In the genomic region with DNA sequence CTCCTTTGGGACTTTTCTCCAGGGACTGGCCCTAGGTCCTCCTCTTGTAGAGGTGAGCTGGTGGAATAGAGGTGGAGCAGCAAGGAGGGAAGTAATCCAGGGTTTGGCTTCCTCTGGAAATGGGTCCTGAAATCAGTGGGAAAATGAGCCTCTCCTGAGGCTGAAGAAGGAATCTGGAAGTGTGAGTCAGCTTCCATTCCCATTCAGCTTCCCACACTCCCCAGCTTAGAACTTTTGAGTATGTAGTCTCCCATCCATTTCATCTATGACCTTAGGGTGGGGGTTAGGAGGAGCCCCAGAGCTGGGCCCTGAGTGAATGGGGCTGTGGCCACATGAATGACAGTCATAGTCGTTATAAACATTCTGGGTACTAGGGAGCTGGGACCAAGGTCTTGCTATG, we compare ENCODE assay signal across 25 cellular contexts.
"Had no signal": no experiment of that assay in that cellular context is flagged by ENCODE, and none has a peak within 500 bp of the region (broad histone marks: within the 10 kb centered on the region; RNA-seq: fewer than 3 reads in every experiment).

No MANE protein-coding gene starts in this region.

- H3K27ac ChIP-seq: ascending aorta, body of pancreas, Peyer's patch, SJSA1 had no signal

- H3K27me3 Mint-ChIP-seq: activated CD4-positive, alpha-beta memory T cell treated with anti-CD3 and anti-CD28 coated beads, Interleukin-2, amount 10 ng/mL, durations not matched to agents 7 days and 5 days; activated CD4-positive, alpha-beta T cell treated with anti-CD3 and anti-CD28 coated beads, Interleukin-2, amount 10 ng/mL, durations not matched to agents 7 days and 5 days; activated naive CD8-positive, alpha-beta T cell treated with anti-CD3 and anti-CD28 coated beads, Interleukin-2, amount 50 U/mL, for 24 hours had no signal

- H3K27ac Mint-ChIP-seq: activated CD4-positive, alpha-beta memory T cell treated with anti-CD3 and anti-CD28 coated beads, Interleukin-2, amount 10 ng/mL, durations not matched to agents 7 days and 5 days; activated CD4-positive, alpha-beta T cell treated with anti-CD3 and anti-CD28 coated beads, Interleukin-2, amount 10 ng/mL, durations not matched to agents 7 days and 5 days; activated naive CD8-positive, alpha-beta T cell treated with anti-CD3 and anti-CD28 coated beads, Interleukin-2, amount 50 U/mL, for 24 hours; activated T-cell treated with anti-CD3 and anti-CD28 coated beads, Interleukin-2, amount 50 U/mL, for 72 hours; T-helper 1 cell treated with Interleukin-12 subunit alpha and Interleukin-12 subunit beta and Interleukin-4 antibody, amounts not matched to agents 30 μg/mL and 1 μg/mL, for 36 hours had no signal

- H3K4me3 ChIP-seq: ascending aorta, body of pancreas, Peyer's patch, SJSA1 had no signal

- ATAC-seq: activated naive CD4-positive, alpha-beta T cell treated with anti-CD3 and anti-CD28 coated beads, Interleukin-2, amount 50 U/mL, for 72 hours; activated naive CD8-positive, alpha-beta T cell treated with anti-CD3 and anti-CD28 coated beads, Interleukin-2, amount 50 U/mL, for 24 hours; activated T-cell treated with anti-CD3 and anti-CD28 coated beads, Interleukin-2, amount 50 U/mL, for 72 hours; body of pancreas; SK-N-SH treated with all-trans-retinoic acid at 6 μM for 48 hours had no signal

- H3K9me3 ChIP-seq: ascending aorta, body of pancreas, Peyer's patch, SJSA1 had no signal

- H3K36me3 Mint-ChIP-seq: activated naive CD4-positive, alpha-beta T cell treated with anti-CD3 and anti-CD28 coated beads, Interleukin-2, amount 50 U/mL, for 72 hours had no signal

- DNase-seq: activated CD4-positive, alpha-beta memory T cell treated with anti-CD3 and anti-CD28 coated beads, Interleukin-2, amount 10 ng/mL, durations not matched to agents 7 days and 5 days; activated CD4-positive, alpha-beta T cell treated with anti-CD3 and anti-CD28 coated beads, Interleukin-2, amount 10 ng/mL, durations not matched to agents 7 days and 5 days; activated CD4-positive, CD25-positive, alpha-beta regulatory T cell; activated naive CD8-positive, alpha-beta T cell treated with anti-CD3 and anti-CD28 coated beads, Interleukin-2, amount 50 U/mL, for 24 hours; activated T-cell treated with anti-CD3 and anti-CD28 coated beads for 4 hours; activated T-cell treated with anti-CD3 and anti-CD28 coated beads, Interleukin-2, amount 50 U/mL, for 72 hours; amniotic stem cell; body of pancreas; central memory CD4-positive, alpha-beta T cell; Karpas-422; MM.1S; NCI-H1105; NCI-H1436; NCI-H1694 treated with DMSO at 0.1 percent for 48 hours; NCI-H2029 treated with DMSO at 0.1 percent for 48 hours; NCI-H446; NCI-H524; Peyer's patch; SHP77; T1000 had no signal

- H3K27me3 ChIP-seq: ascending aorta, body of pancreas, Peyer's patch, SJSA1 had no signal

- H3K9me3 Mint-ChIP-seq: activated CD4-positive, alpha-beta memory T cell treated with anti-CD3 and anti-CD28 coated beads, Interleukin-2, amount 10 ng/mL, durations not matched to agents 7 days and 5 days; activated CD4-positive, alpha-beta T cell treated with anti-CD3 and anti-CD28 coated beads, Interleukin-2, amount 10 ng/mL, durations not matched to agents 7 days and 5 days; activated naive CD4-positive, alpha-beta T cell treated with anti-CD3 and anti-CD28 coated beads, Interleukin-2, amount 50 U/mL, for 72 hours; activated naive CD8-positive, alpha-beta T cell treated with anti-CD3 and anti-CD28 coated beads, Interleukin-2, amount 50 U/mL, for 24 hours; activated T-cell treated with anti-CD3 and anti-CD28 coated beads, Interleukin-2, amount 50 U/mL, for 72 hours; T-helper 1 cell treated with Interleukin-12 subunit alpha and Interleukin-12 subunit beta and Interleukin-4 antibody, amounts not matched to agents 30 μg/mL and 1 μg/mL, for 36 hours had no signal

- H3K4me1 ChIP-seq: ascending aorta, body of pancreas, Peyer's patch, SJSA1 had no signal

- H3K4me3 Mint-ChIP-seq: activated CD4-positive, alpha-beta memory T cell treated with anti-CD3 and anti-CD28 coated beads, Interleukin-2, amount 10 ng/mL, durations not matched to agents 7 days and 5 days; activated CD4-positive, alpha-beta T cell treated with anti-CD3 and anti-CD28 coated beads, Interleukin-2, amount 10 ng/mL, durations not matched to agents 7 days and 5 days; activated naive CD8-positive, alpha-beta T cell treated with anti-CD3 and anti-CD28 coated beads, Interleukin-2, amount 50 U/mL, for 24 hours; activated T-cell treated with anti-CD3 and anti-CD28 coated beads, Interleukin-2, amount 50 U/mL, for 72 hours; T-helper 1 cell treated with Interleukin-12 subunit alpha and Interleukin-12 subunit beta and Interleukin-4 antibody, amounts not matched to agents 30 μg/mL and 1 μg/mL, for 36 hours had no signal
